8 cellular contexts compared by ENCODE assay signal in genomic region chr1:226121587-226122400, GRCh38. TPM values are rescaled to one million over a fixed set of nuclear protein-coding genes. Genes with fewer than 3 reads are reported as not detected.
A peak's percentile ranks its signal among the peaks of the same experiment; 100 is the strongest.
DNase-seq lines count a peak whose midpoint lies in the region; ATAC-seq and TF ChIP-seq lines count a peak whose summit lies in the region.

No MANE protein-coding gene starts in this region.

- no peak for TF ChIP-seq EP300 in gastroesophageal sphincter (IDR thresholded peaks at IDR 0.05)
- TF ChIP-seq EP300 in tibial nerve (IDR thresholded peaks at IDR 0.05): peak in 1 of 2 donors; percentile 23

- TF ChIP-seq CTCF in gastroesophageal sphincter (IDR thresholded peaks at IDR 0.05): peak in 3 of 4 experiments; percentile 86 to 97 (median 96)
- TF ChIP-seq CTCF in omental fat pad (IDR thresholded peaks at IDR 0.05): peak in 2 of 3 donors; percentile 74 to 82
- TF ChIP-seq CTCF in tibial nerve (IDR thresholded peaks at IDR 0.05): peak; percentile 78 to 99 (median 97)

- H3K27ac ChIP-seq in HUES48 (ENCODE audit: low read depth, low read length) (peak overlapping the region; percentile 98), gastroesophageal sphincter (peak overlapping the region in 3 of 4 donors; percentile 63 to 81 (median 74)), tibial nerve (peak overlapping the region; percentile 68 to 93 (median 90))

- H3K4me1 ChIP-seq in HUES48 (ENCODE audit: control insufficient read depth, insufficient read depth, low read length): peaks cover 22% of the 10 kb centered on the region
- H3K4me1 ChIP-seq in gastroesophageal sphincter: peaks cover 0 to 24% (median 5%) of the 10 kb centered on the region in 3 donors
- H3K4me1 ChIP-seq in tibial nerve: peaks cover 0 to 22% (median 6%) of the 10 kb centered on the region in 4 donors

- H3K36me3 ChIP-seq in HUES48 (ENCODE audit: control insufficient read depth, insufficient read depth, low read length): no peaks in the 10 kb centered on the region
- H3K36me3 ChIP-seq in gastroesophageal sphincter: no peaks in the 10 kb centered on the region
- H3K36me3 ChIP-seq in tibial nerve: no peaks in the 10 kb centered on the region

- H3K9ac ChIP-seq in HUES48 (ENCODE audit: low read depth, low read length): peak overlapping the region; percentile 87

- DNase-seq in DMS153 treated with DMSO at 0.1 percent for 48 hours (lab: John Stamatoyannopoulos, UW; ENCODE audit: unreplicated experiment): peak; percentile 89
- peak; percentile 49 to 65 for DNase-seq in activated T-helper 1 cell treated with anti-CD3 and anti-CD28 coated beads, Interleukin-2, amount 50 U/mL, for 16 hours (ENCODE audit: low read depth in 1 of 2, low spot score in 1 of 2)
- DNase-seq in omental fat pad (ENCODE audit: low spot score): no peak
- DNase-seq in tibial nerve (ENCODE audit: low spot score in 2 of 2): peak; percentile 38

- H3K9me3 ChIP-seq in HUES48 (ENCODE audit: control insufficient read depth, insufficient read depth, low read length) (no peaks in the 10 kb centered on the region), gastroesophageal sphincter (no peaks in the 10 kb centered on the region), tibial nerve (no peaks in the 10 kb centered on the region)

- no CpG with 5 or more reads among the region's 104 CpGs for WGBS in gastroesophageal sphincter (ENCODE audit: low coverage in 1 of 2), 2 donors
- WGBS in tibial nerve, 2 donors: 0 to 1% methylated on average over 8 to 57 of the region's 104 CpGs

- peak; percentile 66 for ATAC-seq in GM21381 (IDR thresholded peaks at IDR 0.05; ENCODE audit: unreplicated experiment)
- peak; percentile 86 for ATAC-seq in gastroesophageal sphincter
- peak; percentile 76 for ATAC-seq in omental fat pad (ENCODE audit: low FRiP score)

- H3K27me3 ChIP-seq in HUES48 (ENCODE audit: control insufficient read depth, insufficient read depth, low read length) (peaks cover 10% of the 10 kb centered on the region; the same call in 1 of the 2 replicates), gastroesophageal sphincter (no peaks in the 10 kb centered on the region), tibial nerve (no peaks in the 10 kb centered on the region)

- peak overlapping the region; percentile 82 for H3K4me3 ChIP-seq in HUES48 (ENCODE audit: low read depth, low read length)
- peak overlapping the region; percentile 42 to 80 for H3K4me3 ChIP-seq in gastroesophageal sphincter
- peak overlapping the region; percentile 68 to 75 (median 72) for H3K4me3 ChIP-seq in tibial nerve

- TF ChIP-seq POLR2A in gastroesophageal sphincter (IDR thresholded peaks at IDR 0.05) (no peak), tibial nerve (IDR thresholded peaks at IDR 0.05) (no peak)

TF ChIP-seq in PFSK-1, 5 proteins besides CTCF, POLR2A, EP300 and RAD21:
- TF ChIP-seq FOXP2 (optimal IDR thresholded peaks at IDR 0.05; ENCODE audit: borderline replicate concordance, extremely low read depth, extremely low read length, insufficient read depth) (peak; percentile 89), POLR2AphosphoS5 (IDR thresholded peaks at IDR 0.05; ENCODE audit: low read depth, low read length) (peak; percentile 20; the same call in 1 of the 2 replicates), SIN3A (IDR thresholded peaks at IDR 0.05; ENCODE audit: borderline replicate concordance, insufficient read depth, low read length) (no peak), REST (IDR thresholded peaks at IDR 0.05; ENCODE audit: insufficient read depth in 1 of 2, low read depth in 2 of 2, low read length in 2 of 2) (no peak), TAF1 (IDR thresholded peaks at IDR 0.05; ENCODE audit: borderline replicate concordance, insufficient read depth, low read length) (0 out of 2 replicates have a peak, but pooled peaks have one; percentile 31)

RNA-seq across cellular contexts. Expression of gene H3-3A, which starts 59.3 kb away (rescaled TPM):
- 166 TPM for polyA plus RNA-seq in PFSK-1 (2012; ENCODE audit: insufficient read length, low read depth)
- total RNA-seq in gastroesophageal sphincter: 100 to 1,000 TPM; 309 to 383 (median 364) TPM
- total RNA-seq in omental fat pad: 100 to 1,000 TPM; 284 to 317 (median 305) TPM
- total RNA-seq in tibial nerve: 100 to 1,000 TPM; 193 to 204 (median 197) TPM
